Comparison of ENCODE assay signal across 8 cellular contexts in the genomic region with DNA sequence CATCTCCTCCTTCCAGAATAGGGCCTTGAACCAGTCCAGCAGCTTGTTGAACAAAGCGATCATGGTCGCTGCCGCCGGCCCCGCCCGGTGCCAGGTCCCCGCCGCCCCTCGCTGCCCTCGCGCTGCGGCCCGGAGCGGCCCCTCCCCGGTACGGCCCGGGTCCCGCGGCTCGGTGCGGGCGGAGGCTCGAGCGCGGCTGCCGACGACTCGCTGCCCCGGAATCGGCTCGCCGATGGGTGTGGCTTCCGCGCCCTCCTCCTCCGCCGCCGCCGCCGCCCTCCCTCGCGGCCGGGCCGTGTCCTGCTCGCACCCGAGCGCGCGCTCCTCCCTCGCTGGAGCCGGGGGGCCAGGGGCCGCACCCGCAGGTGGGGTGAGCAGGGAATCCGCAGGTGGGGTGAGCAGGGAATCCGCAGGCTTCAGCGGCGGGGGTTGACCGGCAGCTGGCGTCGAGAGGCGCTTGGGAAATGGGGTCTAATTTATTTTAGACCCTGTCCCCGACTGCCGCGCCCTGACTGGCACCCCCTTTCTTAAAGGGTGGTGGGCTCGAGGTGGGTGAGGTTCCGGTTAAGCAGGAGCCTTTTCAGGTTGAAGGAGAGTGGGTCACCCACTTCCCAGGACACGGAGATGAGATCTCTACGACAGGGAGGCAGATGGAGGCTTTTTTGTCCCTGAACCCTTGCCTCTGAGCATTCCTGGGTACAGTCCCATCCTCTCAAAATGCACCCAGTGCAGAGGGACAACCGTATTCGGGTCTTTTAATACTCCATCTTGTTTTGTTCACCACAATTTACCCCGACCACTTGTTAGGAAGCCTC. TPM values are rescaled to one million over a fixed set of nuclear protein-coding genes. Genes with fewer than 3 reads are reported as not detected.
A peak's percentile ranks its signal among the peaks of the same experiment; 100 is the strongest.
DNase-seq lines count a peak whose midpoint lies in the region; ATAC-seq and TF ChIP-seq lines count a peak whose summit lies in the region.

Gene ARL8A, minus strand, starts transcription at position 228 of the 815 bp plus-strand sequence. Its CDS starts 165 bp downstream, at position 63.

- peak in 1 of 2 donors; percentile 10 for TF ChIP-seq CTCF in right atrium auricular region (IDR thresholded peaks at IDR 0.05)
- TF ChIP-seq CTCF in prostate gland (IDR thresholded peaks at IDR 0.05), result no peak

- intact Hi-C loops in prostate gland (cut with DNase I), result no loop called here

- peak within 1 kb of the TSS; percentile 89 to 94 for H3K27ac ChIP-seq in right atrium auricular region
- H3K27ac ChIP-seq in prostate gland, result peak within 1 kb of the TSS; percentile 84 to 85

- H3K9me3 ChIP-seq in right atrium auricular region (no peaks in the 10 kb centered on the region), prostate gland (no peaks in the 10 kb centered on the region)

- TF ChIP-seq EP300 in Ishikawa (IDR thresholded peaks at IDR 0.05; ENCODE audit: borderline replicate concordance), result 0 out of 2 replicates have a peak, but pooled peaks have one; percentile 22

- H3K4me3 Mint-ChIP-seq in T-cell, result peak within 1 kb of the TSS; percentile 95 to 98 (median 98)

- peak; percentile 85 for DNase-seq in DMS53 (lab: John Stamatoyannopoulos, UW)
- DNase-seq in T-cell, result peak in 32 of 34 experiments; percentile 31 to 71 (median 54)
- DNase-seq in anterior cingulate cortex (lab: John Stamatoyannopoulos, UW), result peak in 51 of 58 donors; percentile 24 to 81 (median 59)
- DNase-seq in right atrium auricular region (ENCODE audit: low spot score), result peak; percentile 72
- peak; percentile 66 for DNase-seq in prostate gland (ENCODE audit: low spot score)
- DNase-seq in kidney glomerular epithelial cell (lab: John Stamatoyannopoulos, UW), result no peak

- H3K4me3 ChIP-seq in right atrium auricular region (peak within 1 kb of the TSS; percentile 90 to 98), prostate gland (peak within 1 kb of the TSS; percentile 77 to 96)

- peaks cover 25 to 46% (median 35%) of the 10 kb centered on the region in 3 donors for H3K4me1 Mint-ChIP-seq in T-cell

- H3K27me3 ChIP-seq in right atrium auricular region, result no peaks in the 10 kb centered on the region
- H3K27me3 ChIP-seq in prostate gland (replicated peaks; ENCODE audit: insufficient read depth), result no peaks in the 10 kb centered on the region

- under 1% methylated on average over 67 of the region's 70 CpGs for WGBS in prostate gland

- POLR2A ChIA-PET in T-cell (lab: Charles Lee), result no interaction called here

- CTCF ChIA-PET in T-cell (lab: Charles Lee), result interaction anchor here in 1 of 2 donors (1.6 to 2.1 kb wide), 2 partner anchors 9 to 10 kb away, joined by 6 to 11 read pairs; no protein-coding TSS in a partner anchor

- TF ChIP-seq RAD21 in Ishikawa (IDR thresholded peaks at IDR 0.05; ENCODE audit: low read depth), result no peak

- no peaks in the 10 kb centered on the region for H3K36me3 ChIP-seq in right atrium auricular region
- H3K36me3 ChIP-seq in prostate gland, result no peaks in the 10 kb centered on the region

- H3K4me1 ChIP-seq in right atrium auricular region (peaks cover 0 to 28% of the 10 kb centered on the region in 2 donors), prostate gland (replicated peaks) (peaks cover 5% of the 10 kb centered on the region)

- H3K9me3 Mint-ChIP-seq in T-cell, result no peaks in the 10 kb centered on the region

- H3K27ac Mint-ChIP-seq in T-cell, result peak within 1 kb of the TSS; percentile 96 to 98

- H3K27me3 Mint-ChIP-seq in T-cell, result no peaks in the 10 kb centered on the region

- peak; percentile 66 for ATAC-seq in GM21515 (IDR thresholded peaks at IDR 0.05; ENCODE audit: unreplicated experiment)
- peak; percentile 77 to 89 (median 84) for ATAC-seq in T-cell (replicated peaks in 1 of 4)

- TF ChIP-seq POLR2A in prostate gland (IDR thresholded peaks at IDR 0.05), result peak; percentile 55

- peaks cover 9% of the 10 kb centered on the region for H3K36me3 Mint-ChIP-seq in T-cell

TF ChIP-seq in Ishikawa, 13 proteins besides CTCF, POLR2A, EP300 and RAD21:
- TF ChIP-seq NFIC (IDR thresholded peaks at IDR 0.05) (no peak), ZBTB7A (IDR thresholded peaks at IDR 0.05; ENCODE audit: low read depth) (peak; percentile 71)
- TF ChIP-seq, protein P1, sequence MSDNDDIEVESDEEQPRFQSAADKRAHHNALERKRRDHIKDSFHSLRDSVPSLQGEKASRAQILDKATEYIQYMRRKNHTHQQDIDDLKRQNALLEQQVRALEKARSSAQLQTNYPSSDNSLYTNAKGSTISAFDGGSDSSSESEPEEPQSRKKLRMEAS (IDR thresholded peaks at IDR 0.05), result peak; percentile 53; the same call in 1 of the 2 replicates
TF ChIP-seq in Ishikawa: peak in this region for 2.

RNA-seq across cellular contexts. Expression of gene ARL8A, which starts in this region (rescaled TPM):
- total RNA-seq in T-cell (10 to 100 TPM; 37.8 to 70.2 (median 50.9) TPM), right atrium auricular region (10 to 100 TPM; 30.8 to 41.6 TPM), prostate gland (100 to 1,000 TPM in 1 of 2 donors, 10 to 100 TPM in 1; 39.9 to 102 TPM)
